ENCODE assay signal across 31 cellular contexts in the genomic region with DNA sequence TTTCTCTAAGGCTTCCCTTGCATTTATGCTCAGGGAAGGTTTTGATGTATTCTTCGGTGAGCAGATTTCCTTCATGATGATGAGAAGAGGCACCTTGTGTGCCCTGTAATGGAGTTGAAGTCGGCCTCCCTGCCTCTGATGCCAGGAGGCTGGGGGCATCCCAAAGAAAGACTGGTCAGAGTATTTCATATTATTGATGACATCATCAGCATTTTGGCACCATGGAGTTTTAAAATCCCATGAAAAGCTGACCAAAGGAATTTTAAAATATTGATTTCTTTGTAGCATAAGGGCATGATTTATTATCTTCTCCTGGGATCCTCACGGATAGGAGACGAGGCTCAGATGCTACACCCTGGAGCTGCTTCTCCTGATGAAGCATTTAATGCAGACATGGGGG.
"Had no signal": no experiment of that assay in that cellular context is flagged by ENCODE, and none has a peak within 500 bp of the region (broad histone marks: within the 10 kb centered on the region; RNA-seq: fewer than 3 reads in every experiment).

No MANE protein-coding gene starts in this region.

- DNase-seq: activated B cell treated with CpG ODN at 0.5 μM for 24 hours; activated CD4-positive, alpha-beta T cell treated with anti-CD3 and anti-CD28 coated beads for 48 hours; activated CD4-positive, alpha-beta T cell treated with anti-CD3 and anti-CD28 coated beads, Interleukin-2, amount 50 U/mL, for 1 hour; activated CD4-positive, alpha-beta T cell treated with anti-CD3 and anti-CD28 coated beads, Interleukin-2, amount 50 U/mL, for 48 hours; activated CD8-positive, alpha-beta memory T cell treated with anti-CD3 and anti-CD28 coated beads, Interleukin-2, amount 10 ng/mL, durations not matched to agents 7 days and 5 days; activated CD8-positive, alpha-beta memory T cell treated with anti-CD3 and anti-CD28 coated beads, Interleukin-2, amount 50 U/mL, for 4 hours; activated CD8-positive, alpha-beta T cell treated with anti-CD3 and anti-CD28 coated beads for 36 hours; activated gamma-delta T cell; activated naive CD4-positive, alpha-beta T cell; activated naive CD4-positive, alpha-beta T cell treated with anti-CD3 and anti-CD28 coated beads, Interleukin-2, amount 10 ng/mL, durations not matched to agents 7 days and 5 days; activated naive CD8-positive, alpha-beta T cell treated with anti-CD3 and anti-CD28 coated beads, Interleukin-2, amount 10 ng/mL, durations not matched to agents 7 days and 5 days; activated T-cell treated with anti-CD3 and anti-CD28 coated beads for 4 hours; activated T-cell treated with anti-CD3 and anti-CD28 coated beads, Interleukin-2, amount 50 U/mL, for 24 hours; activated T-cell treated with anti-CD3 and anti-CD28 coated beads, Interleukin-2, amount 50 U/mL, for 72 hours; amniotic stem cell; anterior cingulate cortex; brain microvascular endothelial cell; cortex of kidney; dermis blood vessel endothelial cell; effector CD8-positive, alpha-beta T cell; foreskin fibroblast; T-helper 1 cell; T-helper 17 cell; T1000; WERI-Rb-1 had no signal

- H3K36me3 ChIP-seq: brain microvascular endothelial cell, WERI-Rb-1 had no signal

- H3K27me3 ChIP-seq: brain microvascular endothelial cell had no signal

- FAIRE-seq: astrocyte, bronchial epithelial cell, frontal cortex had no signal

- H3K27ac ChIP-seq: brain microvascular endothelial cell, WERI-Rb-1 had no signal

- ATAC-seq: activated CD4-positive, CD25-positive, alpha-beta regulatory T cell treated with anti-CD3 and anti-CD28 coated beads, Interleukin-2, amount 50 U/mL, for 24 hours; activated CD8-positive, alpha-beta memory T cell treated with anti-CD3 and anti-CD28 coated beads, Interleukin-2, amount 10 ng/mL, durations not matched to agents 7 days and 5 days; activated CD8-positive, alpha-beta T cell treated with anti-CD3 and anti-CD28 coated beads for 36 hours; activated naive CD4-positive, alpha-beta T cell treated with anti-CD3 and anti-CD28 coated beads, Interleukin-2, amount 50 U/mL, for 72 hours; activated T-cell treated with anti-CD3 and anti-CD28 coated beads, Interleukin-2, amount 50 U/mL, for 72 hours; esophagus mucosa; T-helper 17 cell had no signal
